Comparison of ENCODE assay signal across 1 cellular context in the genomic region with DNA sequence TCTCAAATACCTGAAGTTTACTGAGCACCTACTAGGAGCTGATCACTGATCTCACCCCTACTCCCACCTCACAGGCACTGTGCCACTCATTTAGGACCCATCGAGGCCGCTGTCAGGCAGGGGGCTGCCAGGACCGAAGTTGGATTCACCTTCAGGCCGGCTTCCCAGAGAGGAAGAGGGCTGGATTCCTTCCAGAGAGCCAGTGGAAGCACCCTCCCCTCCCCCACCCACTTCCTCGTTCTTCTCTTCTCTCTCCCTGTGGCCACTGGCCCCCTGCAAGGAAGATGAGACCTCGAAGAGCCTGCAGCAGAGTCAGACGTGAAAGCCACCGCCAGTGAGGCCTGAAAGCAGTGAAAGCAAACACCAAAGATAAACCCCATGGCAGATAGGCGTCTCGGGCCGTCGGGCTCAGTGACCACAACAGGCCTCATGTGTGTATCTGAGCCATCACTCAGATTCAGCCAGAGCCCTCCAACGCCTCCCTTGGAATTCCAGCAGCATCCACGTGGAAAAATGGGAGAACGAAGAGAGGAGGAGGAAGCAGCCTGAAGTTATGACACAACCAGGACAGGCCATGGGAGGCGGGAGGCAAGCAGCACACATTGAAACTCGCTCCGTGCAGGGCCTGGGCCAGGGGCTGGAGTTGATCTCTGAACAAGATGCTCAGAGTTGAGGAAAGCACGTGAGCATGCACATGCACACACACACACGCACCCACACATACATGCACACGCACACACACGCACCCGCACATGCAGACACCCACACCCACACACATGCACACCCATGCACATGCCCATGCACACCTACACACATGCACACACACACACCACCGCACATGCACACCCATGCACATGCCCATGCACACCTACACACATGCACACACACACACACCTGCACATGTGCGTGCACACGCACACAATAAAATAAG.
TF ChIP-seq lines count a peak whose summit lies in the region.

No MANE protein-coding gene starts in this region.

TF ChIP-seq in H1, 55 proteins besides CTCF, POLR2A, EP300 and RAD21:
- TF ChIP-seq NRF1 (IDR thresholded peaks at IDR 0.05; ENCODE audit: low read depth, low read length) (no peak), RFX5 (IDR thresholded peaks at IDR 0.05; ENCODE audit: borderline replicate concordance, low read depth, low read length) (no peak), SUZ12 (IDR thresholded peaks at IDR 0.05; ENCODE audit: low read length) (no peak), FOSL1 (IDR thresholded peaks at IDR 0.05; ENCODE audit: insufficient read depth, low read depth, low read length) (no peak), TCF12 (IDR thresholded peaks at IDR 0.05; ENCODE audit: low read depth, low read length) (no peak), KDM5A (IDR thresholded peaks at IDR 0.05; ENCODE audit: low read length) (no peak), GTF2F1 (IDR thresholded peaks at IDR 0.05; ENCODE audit: borderline replicate concordance, low read depth, low read length) (no peak), SP4 (IDR thresholded peaks at IDR 0.05; ENCODE audit: low read length) (no peak), POLR2AphosphoS5 (IDR thresholded peaks at IDR 0.05; ENCODE audit: low read depth, low read length) (no peak), TEAD4 (IDR thresholded peaks at IDR 0.05; ENCODE audit: low read depth, low read length) (no peak), CHD2 (IDR thresholded peaks at IDR 0.05; ENCODE audit: low read length) (no peak), KDM1A (IDR thresholded peaks at IDR 0.05; ENCODE audit: borderline replicate concordance, low read length) (no peak)
- TF ChIP-seq, protein P1, sequence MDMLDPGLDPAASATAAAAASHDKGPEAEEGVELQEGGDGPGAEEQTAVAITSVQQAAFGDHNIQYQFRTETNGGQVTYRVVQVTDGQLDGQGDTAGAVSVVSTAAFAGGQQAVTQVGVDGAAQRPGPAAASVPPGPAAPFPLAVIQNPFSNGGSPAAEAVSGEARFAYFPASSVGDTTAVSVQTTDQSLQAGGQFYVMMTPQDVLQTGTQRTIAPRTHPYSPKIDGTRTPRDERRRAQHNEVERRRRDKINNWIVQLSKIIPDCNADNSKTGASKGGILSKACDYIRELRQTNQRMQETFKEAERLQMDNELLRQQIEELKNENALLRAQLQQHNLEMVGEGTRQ (IDR thresholded peaks at IDR 0.05; ENCODE audit: low read length): no peak
